Comparison of ENCODE assay signal across 8 cellular contexts in genomic region chr12:107685360-107686248, GRCh38. TPM values are rescaled to one million over a fixed set of nuclear protein-coding genes. Genes with fewer than 3 reads are reported as not detected.
DNase-seq lines count a peak whose midpoint lies in the region; ATAC-seq and TF ChIP-seq lines count a peak whose summit lies in the region.

Gene PWP1, plus strand, starts transcription at chr12:107685799. Its CDS starts 101 bp downstream, at chr12:107685900.

- peak; percentile 93 for ATAC-seq in GM18498 (IDR thresholded peaks at IDR 0.05; ENCODE audit: unreplicated experiment)
- peak; percentile 91 for ATAC-seq in HG02885 (IDR thresholded peaks at IDR 0.05; ENCODE audit: poor library complexity, unreplicated experiment)
- peak; percentile 97 for ATAC-seq in upper lobe of right lung

- H3K27me3 ChIP-seq in left ventricle myocardium inferior (ENCODE audit: low read depth) (peaks cover 11% of the 10 kb centered on the region), upper lobe of right lung (no peaks in the 10 kb centered on the region)

- peak within 1 kb of the TSS; percentile 94 for H3K27ac Mint-ChIP-seq in T-helper 1 cell treated with Interleukin-12 subunit alpha and Interleukin-12 subunit beta and Interleukin-4 antibody, amounts not matched to agents 30 μg/mL and 1 μg/mL, for 36 hours
- H3K27ac Mint-ChIP-seq in progenitor cell of endocrine pancreas: peak within 1 kb of the TSS; percentile 99

- peak within 1 kb of the TSS; percentile 96 for H3K4me3 Mint-ChIP-seq in T-helper 1 cell treated with Interleukin-12 subunit alpha and Interleukin-12 subunit beta and Interleukin-4 antibody, amounts not matched to agents 30 μg/mL and 1 μg/mL, for 36 hours
- peak within 1 kb of the TSS; percentile 98 for H3K4me3 Mint-ChIP-seq in progenitor cell of endocrine pancreas (ENCODE audit: low read depth)

- peaks cover 21% of the 10 kb centered on the region for H3K4me1 Mint-ChIP-seq in T-helper 1 cell treated with Interleukin-12 subunit alpha and Interleukin-12 subunit beta and Interleukin-4 antibody, amounts not matched to agents 30 μg/mL and 1 μg/mL, for 36 hours (ENCODE audit: low read depth)
- H3K4me1 Mint-ChIP-seq in progenitor cell of endocrine pancreas (ENCODE audit: low read depth): peaks cover 20% of the 10 kb centered on the region

- H3K4me3 ChIP-seq in left ventricle myocardium inferior: peak within 1 kb of the TSS; percentile 97
- peak within 1 kb of the TSS; percentile 99 for H3K4me3 ChIP-seq in upper lobe of right lung

- no peaks in the 10 kb centered on the region for H3K27me3 Mint-ChIP-seq in T-helper 1 cell treated with Interleukin-12 subunit alpha and Interleukin-12 subunit beta and Interleukin-4 antibody, amounts not matched to agents 30 μg/mL and 1 μg/mL, for 36 hours (ENCODE audit: low read depth)
- no peaks in the 10 kb centered on the region for H3K27me3 Mint-ChIP-seq in progenitor cell of endocrine pancreas

- H3K27ac ChIP-seq in left ventricle myocardium inferior (replicated peaks) (peak within 1 kb of the TSS; percentile 84), upper lobe of right lung (peak within 1 kb of the TSS; percentile 88)

- intact Hi-C loops in left ventricle myocardium inferior (cut with micrococcal nuclease) (no loop called here), upper lobe of right lung (cut with DNase I) (no loop called here)

- peak; percentile 77 for DNase-seq in NCI-H1694 treated with DMSO at 0.1 percent for 48 hours (lab: John Stamatoyannopoulos, UW)
- DNase-seq in amniotic stem cell (lab: John Stamatoyannopoulos, UW): peak; percentile 92
- peak; percentile 94 for DNase-seq in left ventricle myocardium inferior
- peak; percentile 92 for DNase-seq in progenitor cell of endocrine pancreas (ENCODE audit: low spot score, unreplicated experiment)
- peak; percentile 97 for DNase-seq in upper lobe of right lung

- peaks cover 26% of the 10 kb centered on the region for H3K36me3 ChIP-seq in left ventricle myocardium inferior
- peaks cover 24% of the 10 kb centered on the region for H3K36me3 ChIP-seq in upper lobe of right lung

- H3K9me3 ChIP-seq in left ventricle myocardium inferior (replicated peaks) (no peaks in the 10 kb centered on the region), upper lobe of right lung (no peaks in the 10 kb centered on the region)

- TF ChIP-seq CTCF in left ventricle myocardium inferior (IDR thresholded peaks at IDR 0.05; ENCODE audit: borderline replicate concordance) (no peak), progenitor cell of endocrine pancreas (IDR thresholded peaks at IDR 0.05; ENCODE audit: unreplicated experiment) (no peak), upper lobe of right lung (IDR thresholded peaks at IDR 0.05) (no peak)

- peaks cover 32% of the 10 kb centered on the region for H3K4me1 ChIP-seq in left ventricle myocardium inferior
- peaks cover 9% of the 10 kb centered on the region for H3K4me1 ChIP-seq in upper lobe of right lung

- peaks cover 23% of the 10 kb centered on the region for H3K36me3 Mint-ChIP-seq in T-helper 1 cell treated with Interleukin-12 subunit alpha and Interleukin-12 subunit beta and Interleukin-4 antibody, amounts not matched to agents 30 μg/mL and 1 μg/mL, for 36 hours (ENCODE audit: low read depth)
- peaks cover 11% of the 10 kb centered on the region for H3K36me3 Mint-ChIP-seq in progenitor cell of endocrine pancreas (ENCODE audit: insufficient read depth)

- H3K9me3 Mint-ChIP-seq in T-helper 1 cell treated with Interleukin-12 subunit alpha and Interleukin-12 subunit beta and Interleukin-4 antibody, amounts not matched to agents 30 μg/mL and 1 μg/mL, for 36 hours: no peaks in the 10 kb centered on the region
- no peaks in the 10 kb centered on the region for H3K9me3 Mint-ChIP-seq in progenitor cell of endocrine pancreas (ENCODE audit: low read depth)

RNA-seq across cellular contexts. Expression of gene PWP1, which starts in this region (rescaled TPM):
- total RNA-seq in left ventricle myocardium inferior (11.7 TPM), progenitor cell of endocrine pancreas (28.2 and 35.8 TPM in 2 replicates), upper lobe of right lung (25.8 TPM)

Comparison
In these comparisons a context has a peak if more than half of its experiments do, and no peak if none do; other contexts are left out.
1. Peak in every context shown above with its lines: DNase-seq, ATAC-seq, H3K4me3 ChIP-seq and H3K27ac ChIP-seq.